Comparison of ENCODE assay signal across 36 cellular contexts in genomic region chr22:26905076-26905475, GRCh38.
"Had no signal": no experiment of that assay in that cellular context is flagged by ENCODE, and none has a peak within 500 bp of the region (broad histone marks: within the 10 kb centered on the region; RNA-seq: fewer than 3 reads in every experiment).

No MANE protein-coding gene starts in this region.

- H3K36me3 ChIP-seq: adrenal gland, breast epithelium, cardiac muscle cell, colonic mucosa, esophagus squamous epithelium, gastroesophageal sphincter, heart right ventricle, WERI-Rb-1 had no signal

- H3K4me1 ChIP-seq: adrenal gland, body of pancreas, breast epithelium, colonic mucosa had no signal

- DNase-seq: activated CD4-positive, alpha-beta memory T cell treated with anti-CD3 and anti-CD28 coated beads for 36 hours; activated CD4-positive, alpha-beta T cell treated with anti-CD3 and anti-CD28 coated beads for 36 hours; activated CD4-positive, alpha-beta T cell treated with anti-CD3 and anti-CD28 coated beads, Interleukin-2, amount 10 ng/mL, durations not matched to agents 24 days and 14 days; activated CD4-positive, CD25-positive, alpha-beta regulatory T cell; activated CD4-positive, CD25-positive, alpha-beta regulatory T cell treated with anti-CD3 and anti-CD28 coated beads, Interleukin-2, amount 50 U/mL, for 72 hours; activated CD8-positive, alpha-beta memory T cell treated with anti-CD3 and anti-CD28 coated beads, Interleukin-2, amount 10 ng/mL, durations not matched to agents 7 days and 5 days; activated CD8-positive, alpha-beta memory T cell treated with anti-CD3 and anti-CD28 coated beads, Interleukin-2, amount 50 U/mL, for 4 hours; activated CD8-positive, alpha-beta T cell treated with anti-CD3 and anti-CD28 coated beads, Interleukin-2, amount 10 ng/mL, durations not matched to agents 7 days and 5 days; activated effector memory CD4-positive, alpha-beta T cell treated with anti-CD3 and anti-CD28 coated beads, Interleukin-2, amount 50 U/mL, for 16 hours; activated naive CD4-positive, alpha-beta T cell treated with anti-CD3 and anti-CD28 coated beads for 36 hours; activated naive CD8-positive, alpha-beta T cell treated with anti-CD3 and anti-CD28 coated beads for 36 hours; activated naive CD8-positive, alpha-beta T cell treated with anti-CD3 and anti-CD28 coated beads, Interleukin-2, amount 50 U/mL, for 24 hours; activated T-cell treated with anti-CD3 and anti-CD28 coated beads, Interleukin-2, amount 50 U/mL, for 1 hour; activated T-cell treated with anti-CD3 and anti-CD28 coated beads, Interleukin-2, amount 50 U/mL, for 48 hours; adrenal gland; amygdala; aorta; body of pancreas; central memory CD4-positive, alpha-beta T cell; cerebellar nuclear complex; colonic mucosa; effector CD8-positive, alpha-beta T cell; esophagus squamous epithelium; foreskin melanocyte; heart right ventricle; T-helper 17 cell; T1000; WERI-Rb-1 had no signal

- H3K4me3 Mint-ChIP-seq: activated CD4-positive, alpha-beta memory T cell treated with anti-CD3 and anti-CD28 coated beads for 36 hours; activated CD4-positive, alpha-beta T cell treated with anti-CD3 and anti-CD28 coated beads for 36 hours; activated CD4-positive, alpha-beta T cell treated with anti-CD3 and anti-CD28 coated beads, Interleukin-2, amount 10 ng/mL, durations not matched to agents 24 days and 14 days; activated CD8-positive, alpha-beta memory T cell treated with anti-CD3 and anti-CD28 coated beads, Interleukin-2, amount 10 ng/mL, durations not matched to agents 7 days and 5 days; activated CD8-positive, alpha-beta T cell treated with anti-CD3 and anti-CD28 coated beads, Interleukin-2, amount 10 ng/mL, durations not matched to agents 7 days and 5 days; activated naive CD4-positive, alpha-beta T cell treated with anti-CD3 and anti-CD28 coated beads for 36 hours; activated naive CD4-positive, alpha-beta T cell treated with anti-CD3 and anti-CD28 coated beads, Interleukin-2, amount 50 U/mL, for 24 hours; activated naive CD8-positive, alpha-beta T cell treated with anti-CD3 and anti-CD28 coated beads for 36 hours; activated naive CD8-positive, alpha-beta T cell treated with anti-CD3 and anti-CD28 coated beads, Interleukin-2, amount 50 U/mL, for 24 hours; activated T-helper 1 cell treated with anti-CD3 and anti-CD28 coated beads, Interleukin-12 subunit alpha, Interleukin-12 subunit beta, Interleukin-2, Interleukin-4 antibody, amounts not matched to agents 30 ng/mL and 10 ng/mL and 1 ng/mL, durations not matched to agents 14 hours and 24 hours and 36 hours; T-helper 17 cell; T-helper 2 cell treated with Interferon-gamma antibody and Interleukin-4, amounts not matched to agents 5 μg/mL and 100 μg/mL, for 36 hours had no signal

- H3K9me3 Mint-ChIP-seq: activated CD4-positive, alpha-beta memory T cell treated with anti-CD3 and anti-CD28 coated beads for 36 hours; activated CD4-positive, alpha-beta T cell treated with anti-CD3 and anti-CD28 coated beads, Interleukin-2, amount 10 ng/mL, durations not matched to agents 24 days and 14 days; activated naive CD4-positive, alpha-beta T cell treated with anti-CD3 and anti-CD28 coated beads for 36 hours; activated naive CD4-positive, alpha-beta T cell treated with anti-CD3 and anti-CD28 coated beads, Interleukin-2, amount 50 U/mL, for 24 hours; activated naive CD8-positive, alpha-beta T cell treated with anti-CD3 and anti-CD28 coated beads for 36 hours; activated naive CD8-positive, alpha-beta T cell treated with anti-CD3 and anti-CD28 coated beads, Interleukin-2, amount 50 U/mL, for 24 hours; activated T-helper 1 cell treated with anti-CD3 and anti-CD28 coated beads, Interleukin-12 subunit alpha, Interleukin-12 subunit beta, Interleukin-2, Interleukin-4 antibody, amounts not matched to agents 30 ng/mL and 10 ng/mL and 1 ng/mL, durations not matched to agents 14 hours and 24 hours and 36 hours; activated T-helper 2 cell treated with anti-CD3 and anti-CD28 coated beads, Interferon-gamma antibody, Interleukin-2, Interleukin-4, amounts not matched to agents 10 μg/mL and 5 μg/mL and 100 μg/mL, durations not matched to agents 14 hours and 24 hours and 36 hours; T-helper 2 cell treated with Interferon-gamma antibody and Interleukin-4, amounts not matched to agents 5 μg/mL and 100 μg/mL, for 36 hours had no signal

- H3K9me3 ChIP-seq: adrenal gland, body of pancreas, breast epithelium, colonic mucosa, esophagus squamous epithelium, gastroesophageal sphincter, heart right ventricle had no signal

- ATAC-seq: activated CD4-positive, alpha-beta T cell treated with anti-CD3 and anti-CD28 coated beads for 36 hours; activated CD8-positive, alpha-beta memory T cell treated with anti-CD3 and anti-CD28 coated beads, Interleukin-2, amount 10 ng/mL, durations not matched to agents 7 days and 5 days; activated CD8-positive, alpha-beta T cell treated with anti-CD3 and anti-CD28 coated beads, Interleukin-2, amount 10 ng/mL, durations not matched to agents 7 days and 5 days; activated naive CD8-positive, alpha-beta T cell treated with anti-CD3 and anti-CD28 coated beads, Interleukin-2, amount 50 U/mL, for 24 hours; body of pancreas; gastroesophageal sphincter; heart right ventricle; T-helper 17 cell had no signal

- H3K27ac Mint-ChIP-seq: activated CD4-positive, alpha-beta memory T cell treated with anti-CD3 and anti-CD28 coated beads for 36 hours; activated CD4-positive, alpha-beta T cell treated with anti-CD3 and anti-CD28 coated beads for 36 hours; activated CD4-positive, alpha-beta T cell treated with anti-CD3 and anti-CD28 coated beads, Interleukin-2, amount 10 ng/mL, durations not matched to agents 24 days and 14 days; activated CD8-positive, alpha-beta memory T cell treated with anti-CD3 and anti-CD28 coated beads, Interleukin-2, amount 10 ng/mL, durations not matched to agents 7 days and 5 days; activated CD8-positive, alpha-beta T cell treated with anti-CD3 and anti-CD28 coated beads, Interleukin-2, amount 10 ng/mL, durations not matched to agents 7 days and 5 days; activated naive CD4-positive, alpha-beta T cell treated with anti-CD3 and anti-CD28 coated beads for 36 hours; activated naive CD8-positive, alpha-beta T cell treated with anti-CD3 and anti-CD28 coated beads for 36 hours; activated naive CD8-positive, alpha-beta T cell treated with anti-CD3 and anti-CD28 coated beads, Interleukin-2, amount 50 U/mL, for 24 hours; activated T-helper 1 cell treated with anti-CD3 and anti-CD28 coated beads, Interleukin-12 subunit alpha, Interleukin-12 subunit beta, Interleukin-2, Interleukin-4 antibody, amounts not matched to agents 30 ng/mL and 10 ng/mL and 1 ng/mL, durations not matched to agents 14 hours and 24 hours and 36 hours; activated T-helper 2 cell treated with anti-CD3 and anti-CD28 coated beads, Interferon-gamma antibody, Interleukin-2, Interleukin-4, amounts not matched to agents 10 μg/mL and 5 μg/mL and 100 μg/mL, durations not matched to agents 14 hours and 24 hours and 36 hours; T-helper 17 cell; T-helper 2 cell treated with Interferon-gamma antibody and Interleukin-4, amounts not matched to agents 5 μg/mL and 100 μg/mL, for 36 hours had no signal

- H3K4me3 ChIP-seq: adrenal gland, body of pancreas, breast epithelium, cardiac muscle cell, colonic mucosa, esophagus squamous epithelium, gastroesophageal sphincter, heart right ventricle had no signal

- H3K27ac ChIP-seq: adrenal gland, body of pancreas, breast epithelium, cardiac muscle cell, colonic mucosa, epithelial cell of prostate, esophagus squamous epithelium, gastroesophageal sphincter, heart right ventricle, WERI-Rb-1 had no signal

- H3K4me1 Mint-ChIP-seq: activated CD8-positive, alpha-beta memory T cell treated with anti-CD3 and anti-CD28 coated beads, Interleukin-2, amount 10 ng/mL, durations not matched to agents 7 days and 5 days had no signal

- H3K27me3 ChIP-seq: adrenal gland, body of pancreas, breast epithelium had no signal

- H3K36me3 Mint-ChIP-seq: activated CD8-positive, alpha-beta memory T cell treated with anti-CD3 and anti-CD28 coated beads, Interleukin-2, amount 10 ng/mL, durations not matched to agents 7 days and 5 days had no signal
